ENCODE assay signal across 13 cellular contexts in the genomic region with DNA sequence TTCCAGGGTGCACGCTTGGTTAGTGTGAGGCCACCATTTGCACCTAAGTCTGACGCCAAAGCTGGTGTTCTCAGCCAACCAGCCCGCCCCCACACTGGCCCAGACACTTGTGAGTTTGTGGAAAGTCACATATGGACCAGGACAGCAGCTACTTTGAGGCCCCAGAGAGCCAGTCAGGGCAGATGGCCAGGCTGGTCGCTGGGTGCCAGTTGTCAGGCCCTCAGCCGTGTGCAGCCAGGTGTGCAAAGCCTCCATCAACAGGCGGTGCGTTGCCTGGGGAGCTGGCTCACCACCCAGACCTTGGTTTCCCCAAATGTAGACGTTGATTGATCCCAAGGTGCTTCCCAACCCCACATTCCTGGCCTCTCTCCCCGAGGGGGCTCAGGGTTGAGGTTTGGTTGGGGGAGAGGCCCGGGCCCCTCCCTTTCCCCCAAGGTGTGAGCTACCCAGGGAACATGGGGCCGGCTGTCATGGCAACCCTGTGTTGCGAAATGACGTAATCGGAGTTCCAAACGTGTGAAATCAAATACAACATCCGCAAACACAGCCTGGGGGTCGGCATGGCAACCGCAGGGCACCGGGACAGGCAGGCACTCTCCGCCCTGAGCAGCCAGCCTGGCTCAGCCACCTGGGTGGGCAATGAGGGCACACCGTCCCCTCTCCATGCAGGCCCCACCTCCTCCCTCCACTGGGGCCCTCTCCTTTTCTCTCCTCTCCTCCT. TPM values are rescaled to one million over a fixed set of nuclear protein-coding genes. Genes with fewer than 3 reads are reported as not detected.
DNase-seq lines count a peak whose midpoint lies in the region; ATAC-seq, FAIRE-seq and TF ChIP-seq lines count a peak whose summit lies in the region.
"Had no signal": no experiment of that assay in that cellular context is flagged by ENCODE, and none has a peak within 500 bp of the region (broad histone marks: within the 10 kb centered on the region; RNA-seq: fewer than 3 reads in every experiment).

No MANE protein-coding gene starts in this region.

- DNase-seq in NCI-H2196 treated with DMSO at 0.1 percent for 48 hours (lab: John Stamatoyannopoulos, UW; ENCODE audit: unreplicated experiment): peak; percentile 86
- peak; percentile 80 for DNase-seq in bronchial epithelial cell (ENCODE audit: low read depth)
- peak; percentile 20 for DNase-seq in progenitor cell of endocrine pancreas (ENCODE audit: low spot score, unreplicated experiment)
- DNase-seq in gastrocnemius medialis: no peak
- DNase-seq in CD4-positive, alpha-beta T cell: no peak
- no peak for DNase-seq in NCI-H187 treated with DMSO at 0.1 percent for 48 hours (lab: John Stamatoyannopoulos, UW)
- DNase-seq: head of caudate nucleus, posterior cingulate gyrus had no signal

- TF ChIP-seq CTCF in bronchial epithelial cell (IDR thresholded peaks at IDR 0.05; ENCODE audit: insufficient read depth, low read length, severe bottlenecking): no peak
- TF ChIP-seq CTCF in progenitor cell of endocrine pancreas (IDR thresholded peaks at IDR 0.05; ENCODE audit: unreplicated experiment): no peak
- TF ChIP-seq CTCF in gastrocnemius medialis (IDR thresholded peaks at IDR 0.05 in 4 of 5, conservative IDR thresholded peaks at IDR 0.05 in 1 of 5): no peak
- no peak for TF ChIP-seq CTCF in CD4-positive, alpha-beta T cell (IDR thresholded peaks at IDR 0.05)

- CTCF ChIA-PET in CD4-positive, alpha-beta T cell (lab: Charles Lee): no interaction called here

- no peaks in the 10 kb centered on the region for H3K36me3 ChIP-seq in bronchial epithelial cell (ENCODE audit: control insufficient read depth, insufficient read depth, low read length)
- no peaks in the 10 kb centered on the region for H3K36me3 ChIP-seq in gastrocnemius medialis

- H3K27me3 ChIP-seq in bronchial epithelial cell (ENCODE audit: control insufficient read depth, insufficient read depth, low read length) (peaks cover 10% of the 10 kb centered on the region), gastrocnemius medialis (peaks cover 13 to 30% (median 14%) of the 10 kb centered on the region in 3 donors)
- H3K27me3 ChIP-seq in CD4-positive, alpha-beta T cell (ENCODE audit: control insufficient read depth, insufficient read depth, low read length): peaks cover 4% of the 10 kb centered on the region

- no peaks in the 10 kb centered on the region for H3K36me3 Mint-ChIP-seq in progenitor cell of endocrine pancreas (ENCODE audit: insufficient read depth)
- no peaks in the 10 kb centered on the region for H3K36me3 Mint-ChIP-seq in CD4-positive, alpha-beta T cell (ENCODE audit: low read depth)
- H3K36me3 Mint-ChIP-seq: stimulated activated memory B cell treated with anti-CD40 and anti-IgM and Interleukin-4, amounts not matched to agents 10 μg/mL and 1 μg/mL and 100 μg/mL, for 72 hours had no signal

- TF ChIP-seq RAD21 in Ishikawa (IDR thresholded peaks at IDR 0.05; ENCODE audit: low read depth): no peak

- in situ Hi-C loops in gastrocnemius medialis (cut with MboI; ENCODE audit: low sequenced_read_pairs in 4 of 4): no loop called here

- H3K4me1 ChIP-seq in gastrocnemius medialis: no peaks in the 10 kb centered on the region

- no peaks in the 10 kb centered on the region for H3K4me1 Mint-ChIP-seq in progenitor cell of endocrine pancreas (ENCODE audit: low read depth)
- no peaks in the 10 kb centered on the region for H3K4me1 Mint-ChIP-seq in CD4-positive, alpha-beta T cell (ENCODE audit: low read depth)

- H3K4me3 Mint-ChIP-seq in progenitor cell of endocrine pancreas (ENCODE audit: low read depth): no peak overlapping the region
- H3K4me3 Mint-ChIP-seq in CD4-positive, alpha-beta T cell: no peak overlapping the region
- H3K4me3 Mint-ChIP-seq: stimulated activated memory B cell treated with anti-CD40 and anti-IgM and Interleukin-4, amounts not matched to agents 10 μg/mL and 1 μg/mL and 100 μg/mL, for 72 hours had no signal

- FAIRE-seq in bronchial epithelial cell (lab: Jason Lieb, UNC): no peak
- FAIRE-seq: H54 had no signal

- TF ChIP-seq EP300 in Ishikawa (IDR thresholded peaks at IDR 0.05; ENCODE audit: borderline replicate concordance): no peak

- no peaks in the 10 kb centered on the region for H3K9me3 ChIP-seq in gastrocnemius medialis
- H3K9me3 ChIP-seq in CD4-positive, alpha-beta T cell (ENCODE audit: control insufficient read depth, low read length): no peaks in the 10 kb centered on the region

- intact Hi-C loops in gastrocnemius medialis (cut with DNase I; ENCODE audit: low total_unique reads): no loop called here
- intact Hi-C loops in CD4-positive, alpha-beta T cell (cut with DNase I, micrococcal nuclease): no loop called here

- POLR2A ChIA-PET in CD4-positive, alpha-beta T cell (lab: Charles Lee): no interaction called here

- no peak overlapping the region for H3K27ac Mint-ChIP-seq in progenitor cell of endocrine pancreas
- H3K27ac Mint-ChIP-seq in CD4-positive, alpha-beta T cell: no peak overlapping the region
- H3K27ac Mint-ChIP-seq: stimulated activated memory B cell treated with anti-CD40 and anti-IgM and Interleukin-4, amounts not matched to agents 10 μg/mL and 1 μg/mL and 100 μg/mL, for 72 hours had no signal

- peaks cover 44% of the 10 kb centered on the region for H3K27me3 Mint-ChIP-seq in progenitor cell of endocrine pancreas
- peaks cover 43% of the 10 kb centered on the region for H3K27me3 Mint-ChIP-seq in CD4-positive, alpha-beta T cell

- H3K27ac ChIP-seq in gastrocnemius medialis: no peak overlapping the region
- no peak overlapping the region for H3K27ac ChIP-seq in CD4-positive, alpha-beta T cell (ENCODE audit: low read depth, low read length)

- no peak for ATAC-seq in gastrocnemius medialis
- no peak for ATAC-seq in CD4-positive, alpha-beta T cell (ENCODE audit: poor library complexity)
- ATAC-seq in GM18502 (IDR thresholded peaks at IDR 0.05; ENCODE audit: poor library complexity, unreplicated experiment): no peak
- ATAC-seq: stimulated activated memory B cell treated with anti-CD40 and anti-IgM and Interleukin-4, amounts not matched to agents 10 μg/mL and 1 μg/mL and 100 μg/mL, for 72 hours had no signal

- TF ChIP-seq POLR2A in gastrocnemius medialis (IDR thresholded peaks at IDR 0.05): no peak

- H3K4me3 ChIP-seq in bronchial epithelial cell (ENCODE audit: low read depth, low read length): no peak overlapping the region
- H3K4me3 ChIP-seq in gastrocnemius medialis: no peak overlapping the region

- H3K9me3 Mint-ChIP-seq in progenitor cell of endocrine pancreas (ENCODE audit: low read depth): no peaks in the 10 kb centered on the region
- no peaks in the 10 kb centered on the region for H3K9me3 Mint-ChIP-seq in CD4-positive, alpha-beta T cell
- H3K9me3 Mint-ChIP-seq: stimulated activated memory B cell treated with anti-CD40 and anti-IgM and Interleukin-4, amounts not matched to agents 10 μg/mL and 1 μg/mL and 100 μg/mL, for 72 hours had no signal

TF ChIP-seq in Ishikawa, 13 proteins besides CTCF, POLR2A, EP300 and RAD21:
- no peak for TF ChIP-seq ZBTB7A (IDR thresholded peaks at IDR 0.05; ENCODE audit: low read depth)
- TF ChIP-seq CEBPB (IDR thresholded peaks at IDR 0.05): peak; percentile 81
- no peak for TF ChIP-seq EGR1 (IDR thresholded peaks at IDR 0.05)
- TF ChIP-seq TEAD4 (IDR thresholded peaks at IDR 0.05): no peak
- no peak for TF ChIP-seq CREB1 (IDR thresholded peaks at IDR 0.05; ENCODE audit: low read depth)

RNA-seq across cellular contexts. Expression of gene WNT4, which starts 42.2 kb away (rescaled TPM):
- 1.1 and 22.1 TPM in 2 replicates for total RNA-seq in bronchial epithelial cell
- total RNA-seq in progenitor cell of endocrine pancreas: 0.74 and 0.98 TPM in 2 replicates
- 1 to 10 TPM in 1 of 4 donors, under 1 TPM in 1, not detected in 2; 0.42 to 1.1 TPM for total RNA-seq in gastrocnemius medialis
- total RNA-seq in CD4-positive, alpha-beta T cell: not detected
- total RNA-seq: T-helper 2 cell treated with Interferon-gamma antibody and Interleukin-4, amounts not matched to agents 100 ng/mL and 5 ng/mL, for 36 hours had no signal

Comparison
In these comparisons a context has a peak if more than half of its experiments do, and no peak if none do; other contexts are left out.
1. DNase-seq: peak in NCI-H2196 treated with DMSO at 0.1 percent for 48 hours (single experiment), bronchial epithelial cell (single experiment) and progenitor cell of endocrine pancreas (single experiment); none in gastrocnemius medialis (0 of 2), CD4-positive, alpha-beta T cell (0 of 10) and NCI-H187 treated with DMSO at 0.1 percent for 48 hours (single experiment).